In the genomic region with DNA sequence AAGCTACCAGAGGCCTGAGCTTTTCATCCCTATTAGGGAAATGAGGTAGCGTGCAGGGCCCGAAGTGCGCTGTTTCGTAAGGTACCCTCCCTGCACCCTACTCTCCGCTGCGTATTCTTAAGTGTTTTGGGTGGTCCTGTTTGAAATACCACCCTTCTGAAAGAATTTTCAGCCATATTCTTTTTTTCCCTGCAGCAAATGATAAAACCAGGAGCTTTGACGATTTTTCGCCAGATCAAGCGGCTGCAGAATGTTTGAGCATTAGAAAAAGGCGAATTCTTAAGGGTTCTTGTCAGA, we compare ENCODE assay signal across 8 cellular contexts. TPM values are rescaled to one million over a fixed set of nuclear protein-coding genes. Genes with fewer than 3 reads are reported as not detected.
DNase-seq lines count a peak whose midpoint lies in the region; ATAC-seq, FAIRE-seq and TF ChIP-seq lines count a peak whose summit lies in the region.

No MANE protein-coding gene starts in this region.

- no peak for FAIRE-seq in small intestine (lab: Jason Lieb, UNC)

- H3K4me1 ChIP-seq in right cardiac atrium (ENCODE audit: control insufficient read depth, insufficient read depth, low read length) (peaks cover 2% of the 10 kb centered on the region), small intestine (ENCODE audit: control insufficient read depth in 2 of 2, insufficient read depth in 1 of 2, low read depth in 1 of 2, low read length in 1 of 2) (peaks cover 1 to 14% of the 10 kb centered on the region in 2 donors)

- H3K9me3 ChIP-seq in right cardiac atrium (ENCODE audit: control insufficient read depth, low read length) (no peaks in the 10 kb centered on the region), small intestine (ENCODE audit: control insufficient read depth, low read depth) (no peaks in the 10 kb centered on the region)

- under 1% methylated on average over 10 of the region's 10 CpGs for WGBS in right cardiac atrium
- WGBS in small intestine, 3 donors = 0 to 2% (median 0%) methylated on average over 10 of the region's 10 CpGs

- in situ Hi-C loops in GM13977 (cut with MboI; ENCODE audit: low pct_unique_long_range_greater_than_20kb, low sequenced_read_pairs, unreplicated experiment) = no loop called here

- TF ChIP-seq CTCF in HL-60 (IDR thresholded peaks at IDR 0.05; ENCODE audit: insufficient read depth, low read length) (no peak), GM13977 (IDR thresholded peaks at IDR 0.05; ENCODE audit: extremely low read depth, insufficient read depth, missing control alignments) (no peak)

- no peaks in the 10 kb centered on the region for H3K36me3 ChIP-seq in small intestine (ENCODE audit: control insufficient read depth in 2 of 2, insufficient read depth in 2 of 2, low read length in 2 of 2)

- peak in 1 of 2 donors; percentile 10 for ATAC-seq in activated naive CD4-positive, alpha-beta T cell treated with anti-CD3 and anti-CD28 coated beads, Interleukin-2, amount 50 U/mL, for 72 hours
- ATAC-seq in right cardiac atrium (peak; percentile 43 to 44), HG03520 (IDR thresholded peaks at IDR 0.05; ENCODE audit: unreplicated experiment) (no peak)

- H3K4me3 ChIP-seq in HL-60 (replicated peaks; ENCODE audit: insufficient read depth, low read length) (peak overlapping the region; percentile 95), right cardiac atrium (ENCODE audit: low read length) (peak overlapping the region; percentile 87), small intestine (ENCODE audit: low read depth in 1 of 2, low read length in 2 of 2) (peak overlapping the region; percentile 80 to 92)

- DNase-seq in AML-193 (lab: John Stamatoyannopoulos, UW) = peak; percentile 52 to 57
- DNase-seq in HL-60 (ENCODE audit: low read depth in 1 of 2, low spot score in 1 of 2) = peak in 1 of 2 experiments; percentile 76
- no peak for DNase-seq in activated naive CD4-positive, alpha-beta T cell treated with anti-CD3 and anti-CD28 coated beads, Interleukin-2, amount 50 U/mL, for 72 hours (ENCODE audit: low spot score in 2 of 2)
- DNase-seq in right cardiac atrium = peak in 2 of 3 donors; percentile 43 to 74
- DNase-seq in small intestine = no peak
- DNase-seq in dedifferentiated amniotic fluid mesenchymal stem cell (ENCODE audit: extremely low spot score) = no peak
- DNase-seq in GM13977 (ENCODE audit: low spot score) = no peak

- peak overlapping the region; percentile 95 to 96 for H3K27ac Mint-ChIP-seq in activated naive CD4-positive, alpha-beta T cell treated with anti-CD3 and anti-CD28 coated beads, Interleukin-2, amount 50 U/mL, for 72 hours

- no peaks in the 10 kb centered on the region for H3K9me3 Mint-ChIP-seq in activated naive CD4-positive, alpha-beta T cell treated with anti-CD3 and anti-CD28 coated beads, Interleukin-2, amount 50 U/mL, for 72 hours

- intact Hi-C loops in right cardiac atrium (cut with DNase I) = no loop called here

- peaks cover 16 to 21% of the 10 kb centered on the region in 2 donors for H3K36me3 Mint-ChIP-seq in activated naive CD4-positive, alpha-beta T cell treated with anti-CD3 and anti-CD28 coated beads, Interleukin-2, amount 50 U/mL, for 72 hours

- H3K27ac ChIP-seq in HL-60 (replicated peaks) (peak overlapping the region; percentile 96), right cardiac atrium (ENCODE audit: low read length) (peak overlapping the region; percentile 87), small intestine (ENCODE audit: low read depth in 1 of 2, low read length in 1 of 2) (peak overlapping the region; percentile 27 to 90)

- H3K27me3 ChIP-seq in HL-60 (ENCODE audit: insufficient read depth, poor library complexity, severe bottlenecking) (no peaks in the 10 kb centered on the region), right cardiac atrium (ENCODE audit: control insufficient read depth, insufficient read depth) (no peaks in the 10 kb centered on the region), small intestine (ENCODE audit: control insufficient read depth in 2 of 2, insufficient read depth in 2 of 2, low read length in 2 of 2) (no peaks in the 10 kb centered on the region)

RNA-seq across cellular contexts. Expression of a gene that starts 1.2 kb away (rescaled TPM):
- total RNA-seq in activated naive CD4-positive, alpha-beta T cell treated with anti-CD3 and anti-CD28 coated beads, Interleukin-2, amount 50 U/mL, for 72 hours = 10 to 100 TPM; 19.8 to 20.2 TPM
- 10 to 100 TPM in 3 of 4 donors, 1 to 10 TPM in 1; 9.7 to 13.2 (median 13.1) TPM for total RNA-seq in right cardiac atrium
- polyA plus RNA-seq in right cardiac atrium = 5.1 TPM
- polyA plus RNA-seq in small intestine = 1 to 10 TPM; 6.4 to 8.3 (median 6.5) TPM

Comparison
In these comparisons a context has a peak if more than half of its experiments do, and no peak if none do; other contexts are left out.
1. DNase-seq: peak in AML-193 (2 of 2) and right cardiac atrium (2 of 3); none in activated naive CD4-positive, alpha-beta T cell treated with anti-CD3 and anti-CD28 coated beads, Interleukin-2, amount 50 U/mL, for 72 hours (0 of 2), small intestine (single experiment), dedifferentiated amniotic fluid mesenchymal stem cell (single experiment) and GM13977 (single experiment).
2. Peak in every context shown above with its lines, with median percentiles within 50 percentile points of each other: H3K27ac ChIP-seq and H3K4me3 ChIP-seq.